In the genomic region with DNA sequence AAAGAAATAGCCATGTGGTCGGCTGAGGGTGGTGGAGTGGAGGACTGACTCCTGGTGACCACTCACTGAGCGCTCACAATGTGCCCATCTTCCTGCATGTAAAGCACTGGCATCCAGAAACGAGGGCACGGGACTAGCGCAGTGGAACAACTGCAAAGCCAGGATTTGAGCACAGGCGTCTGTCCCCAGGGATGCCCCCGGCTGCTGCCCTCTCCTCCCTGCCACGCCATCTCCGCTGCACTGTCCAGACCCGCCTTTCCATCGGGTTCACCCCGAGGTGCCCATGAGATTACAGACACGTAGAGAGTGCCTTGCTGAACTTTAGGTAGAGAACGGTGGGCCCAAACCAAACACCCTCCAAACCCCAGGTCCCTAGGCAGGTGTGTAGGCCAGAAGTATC, we compare ENCODE assay signal across 26 cellular contexts. TPM values are rescaled to one million over a fixed set of nuclear protein-coding genes. Genes with fewer than 3 reads are reported as not detected.
DNase-seq lines count a peak whose midpoint lies in the region; ATAC-seq, FAIRE-seq and TF ChIP-seq lines count a peak whose summit lies in the region.
"Had no signal": no experiment of that assay in that cellular context is flagged by ENCODE, and none has a peak within 500 bp of the region (broad histone marks: within the 10 kb centered on the region; RNA-seq: fewer than 3 reads in every experiment).

No MANE protein-coding gene starts in this region.

- peaks cover 36% of the 10 kb centered on the region for H3K4me1 Mint-ChIP-seq in activated naive CD8-positive, alpha-beta T cell treated with anti-CD3 and anti-CD28 coated beads, Interleukin-2, amount 10 ng/mL, durations not matched to agents 7 days and 5 days
- H3K4me1 Mint-ChIP-seq in activated naive CD8-positive, alpha-beta T cell treated with anti-CD3 and anti-CD28 coated beads for 36 hours = peaks cover 30% of the 10 kb centered on the region

- TF ChIP-seq CTCF in bronchial epithelial cell (IDR thresholded peaks at IDR 0.05; ENCODE audit: insufficient read depth, low read length, severe bottlenecking) (no peak), spleen (IDR thresholded peaks at IDR 0.05 in 8 of 11, conservative IDR thresholded peaks at IDR 0.05 in 3 of 11) (no peak)

- POLR2A ChIA-PET in activated naive CD8-positive, alpha-beta T cell treated with anti-CD3 and anti-CD28 coated beads, Interleukin-2, amount 10 ng/mL, durations not matched to agents 7 days and 5 days (lab: Charles Lee) = interaction anchor here (1.8 kb wide), 1 partner anchor 11 kb away, joined by 6 read pairs; no protein-coding TSS in a partner anchor

- peak; percentile 18 for FAIRE-seq in bronchial epithelial cell (lab: Jason Lieb, UNC)
- FAIRE-seq: astrocyte, G401.6, GM18507, H1 had no signal

- H3K4me1 ChIP-seq in spleen = peaks cover 19 to 47% (median 28%) of the 10 kb centered on the region in 6 donors

- no peak overlapping the region for H3K4me3 Mint-ChIP-seq in activated naive CD8-positive, alpha-beta T cell treated with anti-CD3 and anti-CD28 coated beads, Interleukin-2, amount 10 ng/mL, durations not matched to agents 7 days and 5 days
- H3K4me3 Mint-ChIP-seq in activated naive CD8-positive, alpha-beta T cell treated with anti-CD3 and anti-CD28 coated beads for 36 hours = no peak overlapping the region
- H3K4me3 Mint-ChIP-seq: CD8-positive, alpha-beta T cell had no signal

- peaks cover 11% of the 10 kb centered on the region for H3K36me3 Mint-ChIP-seq in activated naive CD8-positive, alpha-beta T cell treated with anti-CD3 and anti-CD28 coated beads, Interleukin-2, amount 10 ng/mL, durations not matched to agents 7 days and 5 days
- H3K36me3 Mint-ChIP-seq in activated naive CD8-positive, alpha-beta T cell treated with anti-CD3 and anti-CD28 coated beads for 36 hours = peaks cover 20% of the 10 kb centered on the region

- H3K27ac Mint-ChIP-seq in activated naive CD8-positive, alpha-beta T cell treated with anti-CD3 and anti-CD28 coated beads, Interleukin-2, amount 10 ng/mL, durations not matched to agents 7 days and 5 days = peak overlapping the region; percentile 90
- no peak overlapping the region for H3K27ac Mint-ChIP-seq in activated naive CD8-positive, alpha-beta T cell treated with anti-CD3 and anti-CD28 coated beads for 36 hours
- H3K27ac Mint-ChIP-seq: CD8-positive, alpha-beta T cell had no signal

- H3K36me3 ChIP-seq in bronchial epithelial cell (ENCODE audit: control insufficient read depth, insufficient read depth, low read length) = peaks cover 18% of the 10 kb centered on the region
- peaks cover 0 to 88% (median 50%) of the 10 kb centered on the region in 6 donors for H3K36me3 ChIP-seq in spleen
- H3K36me3 ChIP-seq in MG63 = peaks cover 5% of the 10 kb centered on the region

- H3K9me3 Mint-ChIP-seq in activated naive CD8-positive, alpha-beta T cell treated with anti-CD3 and anti-CD28 coated beads, Interleukin-2, amount 10 ng/mL, durations not matched to agents 7 days and 5 days = no peaks in the 10 kb centered on the region
- H3K9me3 Mint-ChIP-seq in activated naive CD8-positive, alpha-beta T cell treated with anti-CD3 and anti-CD28 coated beads for 36 hours = no peaks in the 10 kb centered on the region
- H3K9me3 Mint-ChIP-seq: CD8-positive, alpha-beta T cell had no signal

- WGBS in spleen, 5 donors = 81 to 92% (median 88%) methylated on average over 10 to 14 of the region's 14 CpGs

- no peak for ATAC-seq in activated naive CD8-positive, alpha-beta T cell treated with anti-CD3 and anti-CD28 coated beads, Interleukin-2, amount 10 ng/mL, durations not matched to agents 7 days and 5 days (ENCODE audit: low read depth)
- no peak for ATAC-seq in GM18505 (IDR thresholded peaks at IDR 0.05; ENCODE audit: unreplicated experiment)
- ATAC-seq in HG03196 (IDR thresholded peaks at IDR 0.05; ENCODE audit: unreplicated experiment) = no peak
- ATAC-seq in HG02981 (IDR thresholded peaks at IDR 0.05; ENCODE audit: unreplicated experiment) = no peak
- ATAC-seq: psoas muscle had no signal

- peak overlapping the region in 3 of 8 donors; percentile 52 to 74 (median 57) for H3K27ac ChIP-seq in spleen
- H3K27ac ChIP-seq: epithelial cell of prostate, SJSA1, VCaP had no signal

- no peaks in the 10 kb centered on the region for H3K27me3 Mint-ChIP-seq in activated naive CD8-positive, alpha-beta T cell treated with anti-CD3 and anti-CD28 coated beads, Interleukin-2, amount 10 ng/mL, durations not matched to agents 7 days and 5 days
- no peaks in the 10 kb centered on the region for H3K27me3 Mint-ChIP-seq in activated naive CD8-positive, alpha-beta T cell treated with anti-CD3 and anti-CD28 coated beads for 36 hours

- TF ChIP-seq POLR2A in GM18505 (IDR thresholded peaks at IDR 0.05; ENCODE audit: borderline replicate concordance, extremely low read depth, insufficient read depth, insufficient read length) = peak; percentile 15
- no peak for TF ChIP-seq POLR2A in spleen (IDR thresholded peaks at IDR 0.05)

- H3K27me3 ChIP-seq in bronchial epithelial cell (ENCODE audit: control insufficient read depth, insufficient read depth, low read length) (no peaks in the 10 kb centered on the region), spleen (replicated peaks in 1 of 7) (no peaks in the 10 kb centered on the region), MG63 (no peaks in the 10 kb centered on the region)
- H3K27me3 ChIP-seq: SJSA1 had no signal

- H3K9me3 ChIP-seq in spleen (no peaks in the 10 kb centered on the region), MG63 (no peaks in the 10 kb centered on the region)
- H3K9me3 ChIP-seq: psoas muscle, SJSA1 had no signal

- intact Hi-C loops in spleen (cut with DNase I; ENCODE audit: low total_unique reads) = loop anchor here (5.0 kb wide), 1 partner anchor 157 kb away; no protein-coding TSS in a partner anchor

- H3K4me3 ChIP-seq in bronchial epithelial cell (ENCODE audit: low read depth, low read length) (no peak overlapping the region), spleen (no peak overlapping the region), MG63 (no peak overlapping the region)
- H3K4me3 ChIP-seq: psoas muscle, SJSA1 had no signal

- DNase-seq in activated naive CD8-positive, alpha-beta T cell treated with anti-CD3 and anti-CD28 coated beads, Interleukin-2, amount 10 ng/mL, durations not matched to agents 7 days and 5 days = no peak
- no peak for DNase-seq in activated naive CD8-positive, alpha-beta T cell treated with anti-CD3 and anti-CD28 coated beads for 36 hours
- DNase-seq in bronchial epithelial cell (ENCODE audit: low read depth) (no peak), spleen (peak; percentile 68), MG63 (no peak)
- DNase-seq: activated CD4-positive, alpha-beta T cell treated with anti-CD3 and anti-CD28 coated beads, Interleukin-2, amount 50 U/mL, for 1 hour; activated naive CD4-positive, alpha-beta T cell treated with anti-CD3 and anti-CD28 coated beads, Interleukin-2, amount 50 U/mL, for 16 hours; activated T-cell treated with anti-CD3 and anti-CD28 coated beads for 4 hours; DMS153; mammary epithelial cell; NCI-H1694 treated with DMSO at 0.1 percent for 48 hours; NCI-H2171; NCI-H524; trophoblast cell had no signal

RNA-seq across cellular contexts. Expression of a gene that starts 44.7 kb away (rescaled TPM):
- total RNA-seq in activated naive CD8-positive, alpha-beta T cell treated with anti-CD3 and anti-CD28 coated beads, Interleukin-2, amount 10 ng/mL, durations not matched to agents 7 days and 5 days = not detected
- not detected for total RNA-seq in activated naive CD8-positive, alpha-beta T cell treated with anti-CD3 and anti-CD28 coated beads for 36 hours
- total RNA-seq in bronchial epithelial cell = not detected in 2 replicates
- not detected for total RNA-seq in spleen
- not detected for polyA plus RNA-seq in spleen
- total RNA-seq in MG63 (2014; rRNA removed; shearing (Covaris generic); ENCODE audit: low replicate concordance) = not detected in 2 replicates
- total RNA-seq: astrocyte; CD8-positive, alpha-beta T cell; mammary epithelial cell; psoas muscle; SJSA1 had no signal
- polyA plus RNA-seq: mammary epithelial cell, psoas muscle had no signal

RNA-seq across cellular contexts. Expression of a gene that starts 58.9 kb away (rescaled TPM):
- 10 to 100 TPM; 30.6 to 38.8 TPM for total RNA-seq in activated naive CD8-positive, alpha-beta T cell treated with anti-CD3 and anti-CD28 coated beads, Interleukin-2, amount 10 ng/mL, durations not matched to agents 7 days and 5 days
- total RNA-seq in activated naive CD8-positive, alpha-beta T cell treated with anti-CD3 and anti-CD28 coated beads for 36 hours = 10 to 100 TPM; 22.1 to 23.0 TPM
- total RNA-seq in bronchial epithelial cell (15.0 and 16.1 TPM in 2 replicates), spleen (10 to 100 TPM; 20.3 to 32.9 (median 25.0) TPM)
- polyA plus RNA-seq in spleen = 10 to 100 TPM; 21.1 to 24.2 (median 21.5) TPM
- total RNA-seq in MG63 (2014; rRNA removed; shearing (Covaris generic); ENCODE audit: low replicate concordance) = 19.3 and 30.6 TPM in 2 replicates
